In the genomic region with DNA sequence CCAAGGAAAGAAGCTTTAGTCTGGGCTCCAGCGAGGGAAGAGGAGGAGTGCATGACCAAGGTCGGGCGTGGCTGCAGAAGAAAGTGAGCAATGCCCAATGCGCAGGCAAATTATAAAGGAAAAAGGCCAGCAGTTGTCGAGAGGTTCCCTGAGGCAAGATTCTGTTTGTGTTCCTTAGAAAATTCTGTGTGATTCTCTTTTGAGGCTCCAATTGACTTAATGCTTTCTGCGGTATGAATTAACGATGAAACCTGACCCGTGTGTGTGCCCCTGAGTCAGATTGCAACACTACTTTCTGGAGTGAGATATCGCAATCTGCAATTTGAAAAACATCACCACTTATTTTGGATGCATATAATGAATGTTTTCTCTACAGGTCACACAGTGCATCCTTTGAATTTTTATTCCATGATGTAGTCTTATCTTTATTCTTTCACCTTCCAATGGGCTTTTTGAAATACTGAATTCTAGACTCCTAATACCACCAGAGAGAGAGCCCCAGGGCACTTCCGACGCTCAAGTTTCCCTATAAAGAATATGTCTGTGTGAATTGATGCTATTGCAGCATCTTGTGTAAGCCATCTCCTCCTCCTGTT, we compare ENCODE assay signal across 1 cellular context.
TF ChIP-seq lines count a peak whose summit lies in the region.

No MANE protein-coding gene starts in this region.

TF ChIP-seq in HEK293, 187 proteins besides CTCF, POLR2A, EP300 and RAD21 (continued from another document):
- TF ChIP-seq, protein P1, sequence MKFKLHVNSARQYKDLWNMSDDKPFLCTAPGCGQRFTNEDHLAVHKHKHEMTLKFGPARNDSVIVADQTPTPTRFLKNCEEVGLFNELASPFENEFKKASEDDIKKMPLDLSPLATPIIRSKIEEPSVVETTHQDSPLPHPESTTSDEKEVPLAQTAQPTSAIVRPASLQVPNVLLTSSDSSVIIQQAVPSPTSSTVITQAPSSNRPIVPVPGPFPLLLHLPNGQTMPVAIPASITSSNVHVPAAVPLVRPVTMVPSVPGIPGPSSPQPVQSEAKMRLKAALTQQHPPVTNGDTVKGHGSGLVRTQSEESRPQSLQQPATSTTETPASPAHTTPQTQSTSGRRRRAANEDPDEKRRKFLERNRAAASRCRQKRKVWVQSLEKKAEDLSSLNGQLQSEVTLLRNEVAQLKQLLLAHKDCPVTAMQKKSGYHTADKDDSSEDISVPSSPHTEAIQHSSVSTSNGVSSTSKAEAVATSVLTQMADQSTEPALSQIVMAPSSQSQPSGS (tag by site-specific recombination; IDR thresholded peaks at IDR 0.05; ENCODE audit: low read depth), result peak; percentile 65
- TF ChIP-seq ZNF76 (tag by site-specific recombination; IDR thresholded peaks at IDR 0.05; ENCODE audit: borderline replicate concordance, low read depth), result no peak
- no peak for TF ChIP-seq HOXA7 (CRISPR knock-in tag; IDR thresholded peaks at IDR 0.05; ENCODE audit: borderline replicate concordance)
- no peak for TF ChIP-seq ZNF23 (tag by site-specific recombination; IDR thresholded peaks at IDR 0.05; ENCODE audit: borderline replicate concordance)
- TF ChIP-seq, protein P2, sequence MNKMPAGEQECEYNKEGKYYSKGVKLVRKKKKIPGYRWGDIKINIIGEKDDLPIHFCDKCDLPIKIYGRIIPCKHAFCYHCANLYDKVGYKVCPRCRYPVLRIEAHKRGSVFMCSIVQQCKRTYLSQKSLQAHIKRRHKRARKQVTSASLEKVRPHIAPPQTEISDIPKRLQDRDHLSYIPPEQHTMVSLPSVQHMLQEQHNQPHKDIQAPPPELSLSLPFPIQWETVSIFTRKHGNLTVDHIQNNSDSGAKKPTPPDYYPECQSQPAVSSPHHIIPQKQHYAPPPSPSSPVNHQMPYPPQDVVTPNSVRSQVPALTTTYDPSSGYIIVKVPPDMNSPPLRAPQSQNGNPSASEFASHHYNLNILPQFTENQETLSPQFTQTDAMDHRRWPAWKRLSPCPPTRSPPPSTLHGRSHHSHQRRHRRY (tag by site-specific recombination; IDR thresholded peaks at IDR 0.05), result no peak
- TF ChIP-seq ZNF510 (tag by site-specific recombination; IDR thresholded peaks at IDR 0.05; ENCODE audit: insufficient replicate concordance), result no peak
- TF ChIP-seq YY2 (tag by site-specific recombination; IDR thresholded peaks at IDR 0.05), result no peak
- TF ChIP-seq ZNF350 (tag by site-specific recombination; IDR thresholded peaks at IDR 0.05), result no peak
- TF ChIP-seq GLI4 (tag by site-specific recombination; IDR thresholded peaks at IDR 0.05), result no peak
- no peak for TF ChIP-seq ZNF48 (tag by site-specific recombination; IDR thresholded peaks at IDR 0.05)
- TF ChIP-seq, protein P3, sequence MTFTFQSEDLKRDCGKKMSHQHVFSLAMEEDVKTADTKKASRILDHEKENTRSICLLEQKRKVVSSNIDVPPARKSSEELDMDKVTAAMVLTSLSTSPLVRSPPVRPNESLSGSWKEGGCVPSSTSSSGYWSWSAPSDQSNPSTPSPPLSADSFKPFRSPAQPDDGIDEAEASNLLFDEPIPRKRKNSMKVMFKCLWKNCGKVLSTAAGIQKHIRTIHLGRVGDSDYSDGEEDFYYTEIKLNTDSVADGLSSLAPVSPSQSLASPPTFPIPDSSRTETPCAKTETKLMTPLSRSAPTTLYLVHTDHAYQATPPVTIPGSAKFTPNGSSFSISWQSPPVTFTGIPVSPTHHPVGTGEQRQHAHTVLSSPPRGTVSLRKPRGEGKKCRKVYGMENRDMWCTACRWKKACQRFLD (tag by site-specific recombination; IDR thresholded peaks at IDR 0.05), result no peak
- TF ChIP-seq ZNF19 (tag by site-specific recombination; IDR thresholded peaks at IDR 0.05; ENCODE audit: low read depth), result no peak
- TF ChIP-seq ZNF701 (tag by site-specific recombination; IDR thresholded peaks at IDR 0.05), result no peak
- TF ChIP-seq, protein P4, sequence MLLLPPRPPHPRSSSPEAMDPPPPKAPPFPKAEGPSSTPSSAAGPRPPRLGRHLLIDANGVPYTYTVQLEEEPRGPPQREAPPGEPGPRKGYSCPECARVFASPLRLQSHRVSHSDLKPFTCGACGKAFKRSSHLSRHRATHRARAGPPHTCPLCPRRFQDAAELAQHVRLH (tag by site-specific recombination; IDR thresholded peaks at IDR 0.05), result no peak; the same call in 1 of the 2 replicates
- TF ChIP-seq KLF9 (tag by site-specific recombination; IDR thresholded peaks at IDR 0.05; ENCODE audit: low read depth), result peak; percentile 25; the same call in 1 of the 2 replicates
- TF ChIP-seq, protein P5, sequence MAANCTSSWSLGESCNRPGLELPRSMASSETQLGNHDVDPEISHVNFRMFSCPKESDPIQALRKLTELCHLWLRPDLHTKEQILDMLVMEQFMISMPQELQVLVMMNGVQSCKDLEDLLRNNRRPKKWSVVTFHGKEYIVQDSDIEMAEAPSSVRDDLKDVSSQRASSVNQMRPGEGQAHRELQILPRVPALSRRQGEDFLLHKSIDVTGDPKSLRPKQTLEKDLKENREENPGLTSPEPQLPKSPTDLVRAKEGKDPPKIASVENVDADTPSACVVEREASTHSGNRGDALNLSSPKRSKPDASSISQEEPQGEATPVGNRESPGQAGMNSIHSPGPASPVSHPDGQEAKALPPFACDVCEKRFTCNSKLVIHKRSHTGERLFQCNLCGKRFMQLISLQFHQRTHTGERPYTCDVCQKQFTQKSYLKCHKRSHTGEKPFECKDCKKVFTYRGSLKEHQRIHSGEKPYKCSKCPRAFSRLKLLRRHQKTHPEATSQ (tag by site-specific recombination; IDR thresholded peaks at IDR 0.05), result no peak
- TF ChIP-seq ZNF239 (tag by site-specific recombination; IDR thresholded peaks at IDR 0.05), result no peak
- TF ChIP-seq EGR2 (tag by site-specific recombination; IDR thresholded peaks at IDR 0.05; ENCODE audit: low read depth), result no peak
- TF ChIP-seq ZNF626 (tag by site-specific recombination; IDR thresholded peaks at IDR 0.05), result no peak
- TF ChIP-seq ZNF596 (tag by site-specific recombination; IDR thresholded peaks at IDR 0.05), result no peak
- peak; percentile 85 for TF ChIP-seq ZNF24 (tag by site-specific recombination; IDR thresholded peaks at IDR 0.05)
- no peak for TF ChIP-seq REPIN1 (tag by site-specific recombination; IDR thresholded peaks at IDR 0.05; ENCODE audit: low read depth)
- TF ChIP-seq, protein P6, sequence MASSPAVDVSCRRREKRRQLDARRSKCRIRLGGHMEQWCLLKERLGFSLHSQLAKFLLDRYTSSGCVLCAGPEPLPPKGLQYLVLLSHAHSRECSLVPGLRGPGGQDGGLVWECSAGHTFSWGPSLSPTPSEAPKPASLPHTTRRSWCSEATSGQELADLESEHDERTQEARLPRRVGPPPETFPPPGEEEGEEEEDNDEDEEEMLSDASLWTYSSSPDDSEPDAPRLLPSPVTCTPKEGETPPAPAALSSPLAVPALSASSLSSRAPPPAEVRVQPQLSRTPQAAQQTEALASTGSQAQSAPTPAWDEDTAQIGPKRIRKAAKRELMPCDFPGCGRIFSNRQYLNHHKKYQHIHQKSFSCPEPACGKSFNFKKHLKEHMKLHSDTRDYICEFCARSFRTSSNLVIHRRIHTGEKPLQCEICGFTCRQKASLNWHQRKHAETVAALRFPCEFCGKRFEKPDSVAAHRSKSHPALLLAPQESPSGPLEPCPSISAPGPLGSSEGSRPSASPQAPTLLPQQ (tag by site-specific recombination; IDR thresholded peaks at IDR 0.05), result peak; percentile 75
- TF ChIP-seq, protein P7, sequence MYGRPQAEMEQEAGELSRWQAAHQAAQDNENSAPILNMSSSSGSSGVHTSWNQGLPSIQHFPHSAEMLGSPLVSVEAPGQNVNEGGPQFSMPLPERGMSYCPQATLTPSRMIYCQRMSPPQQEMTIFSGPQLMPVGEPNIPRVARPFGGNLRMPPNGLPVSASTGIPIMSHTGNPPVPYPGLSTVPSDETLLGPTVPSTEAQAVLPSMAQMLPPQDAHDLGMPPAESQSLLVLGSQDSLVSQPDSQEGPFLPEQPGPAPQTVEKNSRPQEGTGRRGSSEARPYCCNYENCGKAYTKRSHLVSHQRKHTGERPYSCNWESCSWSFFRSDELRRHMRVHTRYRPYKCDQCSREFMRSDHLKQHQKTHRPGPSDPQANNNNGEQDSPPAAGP (tag by site-specific recombination; IDR thresholded peaks at IDR 0.05), result no peak
- no peak for TF ChIP-seq ZNF169 (tag by site-specific recombination; IDR thresholded peaks at IDR 0.05)
- TF ChIP-seq ZNF560 (tag by site-specific recombination; IDR thresholded peaks at IDR 0.05; ENCODE audit: borderline replicate concordance), result no peak
- no peak for TF ChIP-seq HOXC10 (CRISPR knock-in tag; IDR thresholded peaks at IDR 0.05)
- TF ChIP-seq ZXDB (tag by site-specific recombination; IDR thresholded peaks at IDR 0.05), result peak; percentile 94
- TF ChIP-seq, protein P8, sequence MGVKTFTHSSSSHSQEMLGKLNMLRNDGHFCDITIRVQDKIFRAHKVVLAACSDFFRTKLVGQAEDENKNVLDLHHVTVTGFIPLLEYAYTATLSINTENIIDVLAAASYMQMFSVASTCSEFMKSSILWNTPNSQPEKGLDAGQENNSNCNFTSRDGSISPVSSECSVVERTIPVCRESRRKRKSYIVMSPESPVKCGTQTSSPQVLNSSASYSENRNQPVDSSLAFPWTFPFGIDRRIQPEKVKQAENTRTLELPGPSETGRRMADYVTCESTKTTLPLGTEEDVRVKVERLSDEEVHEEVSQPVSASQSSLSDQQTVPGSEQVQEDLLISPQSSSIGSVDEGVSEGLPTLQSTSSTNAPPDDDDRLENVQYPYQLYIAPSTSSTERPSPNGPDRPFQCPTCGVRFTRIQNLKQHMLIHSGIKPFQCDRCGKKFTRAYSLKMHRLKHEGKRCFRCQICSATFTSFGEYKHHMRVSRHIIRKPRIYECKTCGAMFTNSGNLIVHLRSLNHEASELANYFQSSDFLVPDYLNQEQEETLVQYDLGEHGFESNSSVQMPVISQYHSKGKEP (tag by site-specific recombination; IDR thresholded peaks at IDR 0.05), result peak; percentile 91
- peak; percentile 23; the same call in 1 of the 2 replicates for TF ChIP-seq SP3 (tag by site-specific recombination; IDR thresholded peaks at IDR 0.05)
- TF ChIP-seq KLF1 (tag by site-specific recombination; IDR thresholded peaks at IDR 0.05), result peak; percentile 38; the same call in 1 of the 2 replicates
- TF ChIP-seq, protein P9, sequence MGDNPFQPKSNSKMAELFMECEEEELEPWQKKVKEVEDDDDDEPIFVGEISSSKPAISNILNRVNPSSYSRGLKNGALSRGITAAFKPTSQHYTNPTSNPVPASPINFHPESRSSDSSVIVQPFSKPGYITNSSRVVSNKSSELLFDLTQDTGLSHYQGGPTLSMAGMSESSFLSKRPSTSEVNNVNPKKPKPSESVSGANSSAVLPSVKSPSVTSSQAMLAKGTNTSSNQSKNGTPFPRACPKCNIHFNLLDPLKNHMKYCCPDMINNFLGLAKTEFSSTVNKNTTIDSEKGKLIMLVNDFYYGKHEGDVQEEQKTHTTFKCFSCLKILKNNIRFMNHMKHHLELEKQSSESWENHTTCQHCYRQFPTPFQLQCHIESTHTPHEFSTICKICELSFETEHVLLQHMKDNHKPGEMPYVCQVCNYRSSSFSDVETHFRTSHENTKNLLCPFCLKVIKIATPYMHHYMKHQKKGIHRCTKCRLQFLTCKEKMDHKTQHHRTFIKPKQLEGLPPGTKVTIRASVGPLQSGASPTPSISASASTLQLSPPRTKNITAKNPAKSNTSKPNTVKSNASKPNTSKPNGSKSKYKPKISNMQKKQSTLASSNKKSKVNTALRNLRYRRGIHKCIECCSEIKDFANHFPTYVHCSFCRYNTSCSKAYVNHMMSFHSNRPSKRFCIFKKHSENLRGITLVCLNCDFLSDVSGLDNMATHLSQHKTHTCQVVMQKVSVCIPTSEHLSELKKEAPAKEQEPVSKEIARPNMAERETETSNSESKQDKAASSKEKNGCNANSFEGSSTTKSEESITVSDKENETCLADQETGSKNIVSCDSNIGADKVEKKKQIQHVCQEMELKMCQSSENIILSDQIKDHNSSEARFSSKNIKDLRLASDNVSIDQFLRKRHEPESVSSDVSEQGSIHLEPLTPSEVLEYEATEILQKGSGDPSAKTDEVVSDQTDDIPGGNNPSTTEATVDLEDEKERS (tag by site-specific recombination; IDR thresholded peaks at IDR 0.05), result no peak
- TF ChIP-seq ZFHX2 (tag by site-specific recombination; conservative IDR thresholded peaks at IDR 0.05), result no peak
- no peak for TF ChIP-seq ZNF292 (tag by site-specific recombination; IDR thresholded peaks at IDR 0.05; ENCODE audit: borderline replicate concordance, low read depth)
- no peak for TF ChIP-seq ZNF548 (tag by site-specific recombination; IDR thresholded peaks at IDR 0.05)
- TF ChIP-seq ZFP41 (tag by site-specific recombination; IDR thresholded peaks at IDR 0.05; ENCODE audit: borderline replicate concordance), result no peak
- no peak for TF ChIP-seq MEIS1 (CRISPR knock-in tag; IDR thresholded peaks at IDR 0.05; ENCODE audit: borderline replicate concordance)
- TF ChIP-seq ZNF624 (tag by site-specific recombination; IDR thresholded peaks at IDR 0.05), result no peak
- TF ChIP-seq ZBTB8A (tag by site-specific recombination; IDR thresholded peaks at IDR 0.05), result peak; percentile 46; the same call in 1 of the 2 replicates
- TF ChIP-seq ZNF530 (tag by site-specific recombination; IDR thresholded peaks at IDR 0.05; ENCODE audit: low read depth), result no peak
- no peak for TF ChIP-seq ZNF121 (tag by site-specific recombination; IDR thresholded peaks at IDR 0.05)
- TF ChIP-seq RBAK (tag by site-specific recombination; IDR thresholded peaks at IDR 0.05), result no peak
- no peak for TF ChIP-seq ZNF302 (tag by site-specific recombination; IDR thresholded peaks at IDR 0.05; ENCODE audit: low read depth)
- TF ChIP-seq, protein P10, sequence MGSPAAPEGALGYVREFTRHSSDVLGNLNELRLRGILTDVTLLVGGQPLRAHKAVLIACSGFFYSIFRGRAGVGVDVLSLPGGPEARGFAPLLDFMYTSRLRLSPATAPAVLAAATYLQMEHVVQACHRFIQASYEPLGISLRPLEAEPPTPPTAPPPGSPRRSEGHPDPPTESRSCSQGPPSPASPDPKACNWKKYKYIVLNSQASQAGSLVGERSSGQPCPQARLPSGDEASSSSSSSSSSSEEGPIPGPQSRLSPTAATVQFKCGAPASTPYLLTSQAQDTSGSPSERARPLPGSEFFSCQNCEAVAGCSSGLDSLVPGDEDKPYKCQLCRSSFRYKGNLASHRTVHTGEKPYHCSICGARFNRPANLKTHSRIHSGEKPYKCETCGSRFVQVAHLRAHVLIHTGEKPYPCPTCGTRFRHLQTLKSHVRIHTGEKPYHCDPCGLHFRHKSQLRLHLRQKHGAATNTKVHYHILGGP (tag by site-specific recombination; IDR thresholded peaks at IDR 0.05), result peak; percentile 95
- TF ChIP-seq, protein P11, sequence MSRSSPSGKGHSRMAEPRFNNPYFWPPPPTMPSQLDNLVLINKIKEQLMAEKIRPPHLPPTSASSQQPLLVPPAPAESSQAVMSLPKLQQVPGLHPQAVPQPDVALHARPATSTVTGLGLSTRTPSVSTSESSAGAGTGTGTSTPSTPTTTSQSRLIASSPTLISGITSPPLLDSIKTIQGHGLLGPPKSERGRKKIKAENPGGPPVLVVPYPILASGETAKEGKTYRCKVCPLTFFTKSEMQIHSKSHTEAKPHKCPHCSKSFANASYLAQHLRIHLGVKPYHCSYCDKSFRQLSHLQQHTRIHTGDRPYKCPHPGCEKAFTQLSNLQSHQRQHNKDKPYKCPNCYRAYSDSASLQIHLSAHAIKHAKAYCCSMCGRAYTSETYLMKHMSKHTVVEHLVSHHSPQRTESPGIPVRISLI (tag by site-specific recombination; IDR thresholded peaks at IDR 0.05), result peak; percentile 96
- TF ChIP-seq ZNF843 (tag by site-specific recombination; IDR thresholded peaks at IDR 0.05), result peak; percentile 94
